In the genomic region with DNA sequence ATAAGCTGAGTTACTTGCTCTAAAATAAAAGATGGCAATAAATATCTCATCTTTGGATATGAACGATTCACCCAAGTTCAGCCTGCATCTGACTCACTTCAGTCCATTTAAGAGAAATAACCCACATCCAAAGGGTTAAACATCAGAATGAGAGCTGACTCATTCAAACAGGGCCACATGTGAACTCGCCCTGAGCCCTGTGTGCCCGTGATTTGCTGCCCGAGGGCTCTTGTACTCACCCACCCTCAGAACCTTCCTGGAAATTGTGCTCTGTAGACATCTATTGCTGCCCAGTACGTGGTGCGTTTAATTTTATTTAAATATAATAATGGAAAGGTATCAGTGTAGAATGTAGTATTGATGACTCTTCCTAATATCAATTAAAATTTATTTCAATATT, we compare ENCODE assay signal across 8 cellular contexts.
A peak's percentile ranks its signal among the peaks of the same experiment; 100 is the strongest.
DNase-seq lines count a peak whose midpoint lies in the region; ATAC-seq and TF ChIP-seq lines count a peak whose summit lies in the region.

No MANE protein-coding gene starts in this region.

- no peak for TF ChIP-seq CTCF in MCF 10A (IDR thresholded peaks at IDR 0.05; ENCODE audit: unreplicated experiment)

- peak; percentile 29 for DNase-seq in COLO668 (lab: John Stamatoyannopoulos, UW; ENCODE audit: unreplicated experiment)
- peak; percentile 9 for DNase-seq in OCI-M1 (lab: John Stamatoyannopoulos, UW)
- DNase-seq in MCF 10A (ENCODE audit: unreplicated experiment): peak; percentile 86
- no peak for DNase-seq in naive thymus-derived CD8-positive, alpha-beta T cell
- DNase-seq in inferior parietal cortex (ENCODE audit: extremely low spot score): no peak
- no peak for DNase-seq in hippocampal formation (lab: John Stamatoyannopoulos, UW)

- CTCF ChIA-PET in MCF 10A (lab: Yijun Ruan, JAX): interaction anchor here (0.6 to 8.2 kb wide), 7 partner anchors 9 to 219 kb away, joined by 3 to 63 read pairs (median 5); no protein-coding TSS in a partner anchor

- no peaks in the 10 kb centered on the region for H3K9me3 Mint-ChIP-seq in MCF 10A (ENCODE audit: unreplicated experiment)
- no peaks in the 10 kb centered on the region for H3K9me3 Mint-ChIP-seq in naive thymus-derived CD8-positive, alpha-beta T cell

- POLR2A ChIA-PET in MCF 10A (lab: Yijun Ruan, JAX): interaction anchor here (0.7 to 15.3 kb wide), 6 partner anchors 9 to 104 kb away, joined by 4 to 148 read pairs (median 5); no protein-coding TSS in a partner anchor
- POLR2A ChIA-PET in naive thymus-derived CD8-positive, alpha-beta T cell (lab: Charles Lee): no interaction called here

- peak overlapping the region; percentile 62 for H3K27ac Mint-ChIP-seq in MCF 10A (ENCODE audit: low read depth, unreplicated experiment)
- peak overlapping the region in 7 of 10 donors; percentile 11 to 89 (median 74) for H3K27ac Mint-ChIP-seq in naive thymus-derived CD8-positive, alpha-beta T cell

- peak in 1 of 2 donors; percentile 29 for ATAC-seq in naive thymus-derived CD8-positive, alpha-beta T cell
- ATAC-seq in GM21447 (IDR thresholded peaks at IDR 0.05; ENCODE audit: unreplicated experiment): no peak
- ATAC-seq in HG03565 (IDR thresholded peaks at IDR 0.05; ENCODE audit: unreplicated experiment): no peak

- intact Hi-C loops in MCF 10A (cut with micrococcal nuclease): no loop called here

- peaks cover 36% of the 10 kb centered on the region for H3K36me3 Mint-ChIP-seq in MCF 10A (ENCODE audit: insufficient read depth, unreplicated experiment)
- peaks cover 0 to 31% (median 2%) of the 10 kb centered on the region in 3 donors for H3K36me3 Mint-ChIP-seq in naive thymus-derived CD8-positive, alpha-beta T cell

- peaks cover 34% of the 10 kb centered on the region for H3K4me1 Mint-ChIP-seq in MCF 10A (ENCODE audit: insufficient read depth, unreplicated experiment)
- H3K4me1 Mint-ChIP-seq in naive thymus-derived CD8-positive, alpha-beta T cell: peaks cover 25 to 72% (median 58%) of the 10 kb centered on the region in 4 donors

- peak overlapping the region; percentile 45 for H3K4me3 Mint-ChIP-seq in MCF 10A (ENCODE audit: unreplicated experiment)
- peak overlapping the region in 1 of 10 donors; percentile 14 for H3K4me3 Mint-ChIP-seq in naive thymus-derived CD8-positive, alpha-beta T cell

- no TSS peak for BruUV-seq in MCF 10A (replicated peaks; lab: Mats Ljungman, UMichigan)

- no peaks in the 10 kb centered on the region for H3K27me3 Mint-ChIP-seq in MCF 10A (ENCODE audit: insufficient read depth, unreplicated experiment)
- no peaks in the 10 kb centered on the region for H3K27me3 Mint-ChIP-seq in naive thymus-derived CD8-positive, alpha-beta T cell

Comparison
In these comparisons a context has a peak if more than half of its experiments do, and no peak if none do; other contexts are left out.
1. DNase-seq: peak in COLO668 (single experiment), OCI-M1 (single experiment) and MCF 10A (single experiment); none in naive thymus-derived CD8-positive, alpha-beta T cell (0 of 10), inferior parietal cortex (single experiment) and hippocampal formation (0 of 2).